In genomic region chr10:100345570-100346330, GRCh38 we compare ENCODE assay signal across 8 cellular contexts. TPM values are rescaled to one million over a fixed set of nuclear protein-coding genes. Genes with fewer than 3 reads are reported as not detected.
DNase-seq lines count a peak whose midpoint lies in the region; ATAC-seq and TF ChIP-seq lines count a peak whose summit lies in the region.

No MANE protein-coding gene starts in this region.

- peak overlapping the region; percentile 97 for H3K4me3 ChIP-seq in BE2C (ENCODE audit: low read depth, low read length)
- peak overlapping the region; percentile 90 for H3K4me3 ChIP-seq in HUES6 (ENCODE audit: low read depth, low read length)
- H3K4me3 ChIP-seq in astrocyte of the spinal cord (ENCODE audit: low read depth, low read length), result peak overlapping the region; percentile 93
- peak overlapping the region in 1 of 3 donors; percentile 74 for H3K4me3 ChIP-seq in liver (ENCODE audit: low read depth in 1 of 3, low read length in 3 of 3)
- no peak overlapping the region for H3K4me3 ChIP-seq in body of pancreas

- TF ChIP-seq RAD21 in liver (IDR thresholded peaks at IDR 0.05), result no peak

- H3K27me3 ChIP-seq in BE2C (no peaks in the 10 kb centered on the region), HUES6 (ENCODE audit: control insufficient read depth, insufficient read depth, low read length) (no peaks in the 10 kb centered on the region), liver (ENCODE audit: control insufficient read depth in 4 of 4, insufficient read depth in 4 of 4, low read length in 3 of 4) (no peaks in the 10 kb centered on the region), body of pancreas (no peaks in the 10 kb centered on the region)

- H3K36me3 ChIP-seq in BE2C, result peaks cover 32% of the 10 kb centered on the region
- peaks cover 35% of the 10 kb centered on the region for H3K36me3 ChIP-seq in HUES6 (ENCODE audit: control insufficient read depth, insufficient read depth, low read length)
- peaks cover 0 to 2% (median 1%) of the 10 kb centered on the region in 4 donors for H3K36me3 ChIP-seq in liver (ENCODE audit: control insufficient read depth in 4 of 4, insufficient read depth in 3 of 4, low read depth in 1 of 4, low read length in 3 of 4)
- H3K36me3 ChIP-seq in body of pancreas (replicated peaks in 1 of 2; ENCODE audit: insufficient read depth in 1 of 2, low read depth in 2 of 2), result no peaks in the 10 kb centered on the region

- in situ Hi-C loops in astrocyte of the spinal cord (cut with HindIII; ENCODE audit: low sequenced_read_pairs), result loop anchor here (25.0 kb wide), 1 partner anchor 192 kb away; the partner anchor contains the start of genes HIF1AN and NDUFB8

- 42% methylated on average over 9 of the region's 9 CpGs for WGBS in liver
- 62 to 64% methylated on average over 9 of the region's 9 CpGs for WGBS in body of pancreas, 2 donors

- intact Hi-C loops in body of pancreas (cut with DNase I), result no loop called here

- H3K9ac ChIP-seq in HUES6 (ENCODE audit: low read length) (peak overlapping the region; percentile 54), liver (ENCODE audit: low read depth in 1 of 2, low read length in 2 of 2) (peak overlapping the region in 1 of 2 donors; percentile 50)

- ATAC-seq in HG03439 (IDR thresholded peaks at IDR 0.05; ENCODE audit: unreplicated experiment) (no peak), body of pancreas (no peak)

- no peak for TF ChIP-seq POLR2A in body of pancreas (IDR thresholded peaks at IDR 0.05)

- TF ChIP-seq CTCF in BE2C (IDR thresholded peaks at IDR 0.05; ENCODE audit: low read depth, low read length), result no peak
- TF ChIP-seq CTCF in astrocyte of the spinal cord (IDR thresholded peaks at IDR 0.05; ENCODE audit: low read depth, low read length), result no peak
- TF ChIP-seq CTCF in liver (IDR thresholded peaks at IDR 0.05; ENCODE audit: low read depth, low read length, missing input control), result no peak
- no peak for TF ChIP-seq CTCF in body of pancreas (IDR thresholded peaks at IDR 0.05)

- no peak for DNase-seq in BE2C
- peak; percentile 79 for DNase-seq in astrocyte of the spinal cord (ENCODE audit: low read depth, low spot score)
- DNase-seq in SKM-1 treated with dmso at 0.1 percent for 144 hours (lab: John Stamatoyannopoulos, UW; ENCODE audit: unreplicated experiment), result no peak
- DNase-seq in body of pancreas, result no peak
- no peak for DNase-seq in NCI-H345 treated with DMSO at 0.1 percent for 48 hours (lab: John Stamatoyannopoulos, UW; ENCODE audit: unreplicated experiment)

- H3K4me1 ChIP-seq in BE2C (peaks cover 5% of the 10 kb centered on the region), HUES6 (ENCODE audit: control insufficient read depth, insufficient read depth, low read length) (peaks cover 40% of the 10 kb centered on the region), liver (ENCODE audit: control insufficient read depth in 4 of 4, insufficient read depth in 4 of 4, low read length in 3 of 4) (peaks cover 27 to 63% (median 42%) of the 10 kb centered on the region in 4 donors), body of pancreas (peaks cover 21% of the 10 kb centered on the region)

- H3K9me3 ChIP-seq in BE2C (no peaks in the 10 kb centered on the region), HUES6 (ENCODE audit: control insufficient read depth, insufficient read depth, low read depth, low read length) (no peaks in the 10 kb centered on the region), liver (ENCODE audit: control insufficient read depth in 4 of 4, low read length in 3 of 4) (no peaks in the 10 kb centered on the region), body of pancreas (no peaks in the 10 kb centered on the region)

- peak overlapping the region; percentile 52; the same call in 1 of the 2 replicates for H3K27ac ChIP-seq in HUES6 (ENCODE audit: low read depth, low read length)
- peak overlapping the region; percentile 80 to 87 for H3K27ac ChIP-seq in liver (ENCODE audit: low read depth in 1 of 2, low read length in 2 of 2)
- no peak overlapping the region for H3K27ac ChIP-seq in body of pancreas

TF ChIP-seq in liver, 16 proteins besides CTCF, POLR2A, EP300 and RAD21:
- TF ChIP-seq REST (IDR thresholded peaks at IDR 0.05) (peak; percentile 97), ZBTB33 (IDR thresholded peaks at IDR 0.05) (no peak), HNF4A (conservative IDR thresholded peaks at IDR 0.05) (peak in 1 of 2 donors; percentile 4), RXRA (IDR thresholded peaks at IDR 0.05) (peak; percentile 11 to 26), GABPA (IDR thresholded peaks at IDR 0.05 in 1 of 2, conservative IDR thresholded peaks at IDR 0.05 in 1 of 2) (no peak)

RNA-seq across cellular contexts. Expression of gene SCD, which starts 1.3 kb away (rescaled TPM):
- 240 TPM for polyA plus RNA-seq in BE2C (2012; ENCODE audit: insufficient read depth, insufficient read length, low read depth)
- 1,000 to 10,000 TPM in 1 of 2 donors, 100 to 1,000 TPM in 1; 130 to 1,255 TPM for total RNA-seq in liver
- 100 to 1,000 TPM in 1 of 2 donors, 10 to 100 TPM in 1; 43.4 to 338 TPM for polyA plus RNA-seq in liver
- total RNA-seq in body of pancreas, result 100 to 1,000 TPM in 1 of 2 donors, 10 to 100 TPM in 1; 14.3 to 128 TPM

RNA-seq across cellular contexts. Expression of gene PKD2L1, which starts 15.7 kb away (rescaled TPM):
- not detected for polyA plus RNA-seq in BE2C (2012; ENCODE audit: insufficient read depth, insufficient read length, low read depth)
- under 1 TPM; 0.08 to 0.14 TPM for total RNA-seq in liver
- under 1 TPM; 0.06 to 0.15 TPM for polyA plus RNA-seq in liver
- total RNA-seq in body of pancreas, result not detected

RNA-seq across cellular contexts. Expression of gene BLOC1S2, which starts 59.3 kb away (rescaled TPM):
- 43.8 TPM for polyA plus RNA-seq in BE2C (2012; ENCODE audit: insufficient read depth, insufficient read length, low read depth)
- total RNA-seq in liver, result 10 to 100 TPM; 10.7 to 25.5 TPM
- polyA plus RNA-seq in liver, result 10 to 100 TPM; 18.9 to 25.2 TPM
- total RNA-seq in body of pancreas, result 10 to 100 TPM in 1 of 2 donors, 1 to 10 TPM in 1; 4.3 to 16.1 TPM

Comparison
In these comparisons a context has a peak if more than half of its experiments do, and no peak if none do; other contexts are left out.
1. H3K4me3 ChIP-seq: peak in BE2C (single experiment), HUES6 (single experiment) and astrocyte of the spinal cord (single experiment); none in body of pancreas (0 of 2).
2. H3K27ac ChIP-seq: peak in HUES6 (single experiment) and liver (2 of 2); none in body of pancreas (0 of 4).